8 cellular contexts compared by ENCODE assay signal in genomic region chr15:85704021-85704420, GRCh38.
DNase-seq lines count a peak whose midpoint lies in the region; ATAC-seq and TF ChIP-seq lines count a peak whose summit lies in the region.
"Had no signal": no experiment of that assay in that cellular context is flagged by ENCODE, and none has a peak within 500 bp of the region (broad histone marks: within the 10 kb centered on the region; RNA-seq: fewer than 3 reads in every experiment).

No MANE protein-coding gene starts in this region.

- peak overlapping the region; percentile 4; the same call in 1 of the 2 replicates for H3K4me3 ChIP-seq in GM23248

- no peaks in the 10 kb centered on the region for H3K9me3 Mint-ChIP-seq in activated B cell treated with CpG ODN at 0.5 μM for 24 hours
- H3K9me3 Mint-ChIP-seq in stimulated activated naive B cell treated with anti-CD40 and anti-IgM and Interleukin-4, amounts not matched to agents 10 μg/mL and 1 μg/mL and 100 μg/mL, for 72 hours: peaks cover 0 to 1% of the 10 kb centered on the region in 2 donors

- H3K79me2 ChIP-seq in GM23248 (ENCODE audit: insufficient read depth): peaks cover 41% of the 10 kb centered on the region

- peaks cover 52% of the 10 kb centered on the region for H3K4me1 ChIP-seq in GM23248 (ENCODE audit: insufficient read depth)
- no peaks in the 10 kb centered on the region for H3K4me1 ChIP-seq in foreskin keratinocyte

- H3K4me3 Mint-ChIP-seq in activated B cell treated with CpG ODN at 0.5 μM for 24 hours: peak overlapping the region; percentile 50
- H3K4me3 Mint-ChIP-seq in stimulated activated naive B cell treated with anti-CD40 and anti-IgM and Interleukin-4, amounts not matched to agents 10 μg/mL and 1 μg/mL and 100 μg/mL, for 72 hours: peak overlapping the region; percentile 41 to 48

- H3K4me1 Mint-ChIP-seq in activated B cell treated with CpG ODN at 0.5 μM for 24 hours: peaks cover 89% of the 10 kb centered on the region
- peaks cover 52 to 77% of the 10 kb centered on the region in 2 donors for H3K4me1 Mint-ChIP-seq in stimulated activated naive B cell treated with anti-CD40 and anti-IgM and Interleukin-4, amounts not matched to agents 10 μg/mL and 1 μg/mL and 100 μg/mL, for 72 hours

- CTCF ChIA-PET in activated B cell treated with CpG ODN at 0.5 μM for 24 hours (lab: Charles Lee): interaction anchor here (1.1 kb wide), 1 partner anchor 407 kb away, joined by 3 read pairs; no protein-coding TSS in a partner anchor

- POLR2A ChIA-PET in activated B cell treated with CpG ODN at 0.5 μM for 24 hours (lab: Charles Lee): interaction anchor here (0.5 to 9.1 kb wide), 3 partner anchors 8 to 138 kb away, joined by 3 to 298 read pairs (median 4); no protein-coding TSS in a partner anchor

- H3K9me3 ChIP-seq in GM23248 (ENCODE audit: low read depth): no peaks in the 10 kb centered on the region

- peaks cover 56% of the 10 kb centered on the region for H3F3A ChIP-seq in GM23248 (ENCODE audit: insufficient read depth)

- H3K27ac Mint-ChIP-seq in activated B cell treated with CpG ODN at 0.5 μM for 24 hours: peak overlapping the region; percentile 89
- peak overlapping the region; percentile 63 for H3K27ac Mint-ChIP-seq in stimulated activated naive B cell treated with anti-CD40 and anti-IgM and Interleukin-4, amounts not matched to agents 10 μg/mL and 1 μg/mL and 100 μg/mL, for 72 hours

- in situ Hi-C loops in GM23248 (cut with MboI): no loop called here

- H3K36me3 Mint-ChIP-seq in activated B cell treated with CpG ODN at 0.5 μM for 24 hours (ENCODE audit: low read depth): peaks cover 52% of the 10 kb centered on the region
- peaks cover 30 to 37% of the 10 kb centered on the region in 2 donors for H3K36me3 Mint-ChIP-seq in stimulated activated naive B cell treated with anti-CD40 and anti-IgM and Interleukin-4, amounts not matched to agents 10 μg/mL and 1 μg/mL and 100 μg/mL, for 72 hours

- H3K27me3 ChIP-seq in GM23248 (replicated peaks; ENCODE audit: insufficient read depth) (no peaks in the 10 kb centered on the region), foreskin keratinocyte (no peaks in the 10 kb centered on the region)

- no peak overlapping the region for H2AFZ ChIP-seq in GM23248

- peak overlapping the region; percentile 52 for H3K9ac ChIP-seq in GM23248

- no peaks in the 10 kb centered on the region for H3K27me3 Mint-ChIP-seq in activated B cell treated with CpG ODN at 0.5 μM for 24 hours
- no peaks in the 10 kb centered on the region for H3K27me3 Mint-ChIP-seq in stimulated activated naive B cell treated with anti-CD40 and anti-IgM and Interleukin-4, amounts not matched to agents 10 μg/mL and 1 μg/mL and 100 μg/mL, for 72 hours

- no peak for ATAC-seq in activated B cell treated with CpG ODN at 0.5 μM for 24 hours (ENCODE audit: low read depth)
- peak; percentile 29 for ATAC-seq in foreskin keratinocyte
- ATAC-seq in stimulated activated naive B cell treated with anti-CD40 and anti-IgM and Interleukin-4, amounts not matched to agents 10 μg/mL and 1 μg/mL and 100 μg/mL, for 72 hours (replicated peaks): peak; percentile 35 to 43
- no peak for ATAC-seq in GM18498 (IDR thresholded peaks at IDR 0.05; ENCODE audit: unreplicated experiment)

- no peaks in the 10 kb centered on the region for H4K20me1 ChIP-seq in GM23248 (ENCODE audit: insufficient read depth)

- 66 to 71% methylated on average over 3 of the region's 3 CpGs for WGBS in GM23248 (ENCODE audit: low coverage in 1 of 2, low lambda C conversion rate in 2 of 2, missing lambda C conversion rate in 2 of 2), 2 experiments

- intact Hi-C loops in activated B cell treated with CpG ODN at 0.5 μM for 24 hours (cut with micrococcal nuclease): loop anchor here (5.0 to 10.0 kb wide), 3 partner anchors 162 to 297 kb away; no protein-coding TSS in a partner anchor

- no peak for TF ChIP-seq CTCF in activated B cell treated with CpG ODN at 0.5 μM for 24 hours (IDR thresholded peaks at IDR 0.05)
- no peak for TF ChIP-seq CTCF in foreskin keratinocyte (conservative IDR thresholded peaks at IDR 0.05)
- TF ChIP-seq CTCF in GM10266 (IDR thresholded peaks at IDR 0.05; ENCODE audit: control insufficient read depth, insufficient read depth, low read depth, missing control alignments): no peak

- H3K4me2 ChIP-seq in GM23248 (ENCODE audit: unreplicated experiment): peak overlapping the region; percentile 49

- no peaks in the 10 kb centered on the region for H3K36me3 ChIP-seq in GM23248 (ENCODE audit: low read depth)

- H3K9me2 ChIP-seq in GM23248 (ENCODE audit: insufficient read depth): no peaks in the 10 kb centered on the region

- peak overlapping the region; percentile 82 for H3K27ac ChIP-seq in GM23248
- H3K27ac ChIP-seq in foreskin keratinocyte: no peak overlapping the region

- peak; percentile 67 for DNase-seq in GM23248
- DNase-seq in activated B cell treated with CpG ODN at 0.5 μM for 24 hours: no peak
- DNase-seq in foreskin keratinocyte: no peak
- DNase-seq in stimulated activated naive B cell treated with anti-CD40 and anti-IgM and Interleukin-4, amounts not matched to agents 10 μg/mL and 1 μg/mL and 100 μg/mL, for 72 hours: no peak
- no peak for DNase-seq in DMS53 (lab: John Stamatoyannopoulos, UW)
- no peak for DNase-seq in GM10266 (ENCODE audit: extremely low spot score)
- DNase-seq: MM.1S had no signal

Comparison
In these comparisons a context has a peak if more than half of its experiments do, and no peak if none do; other contexts are left out.
1. ATAC-seq: peak in foreskin keratinocyte (single experiment) and stimulated activated naive B cell treated with anti-CD40 and anti-IgM and Interleukin-4, amounts not matched to agents 10 μg/mL and 1 μg/mL and 100 μg/mL, for 72 hours (2 of 2); none in activated B cell treated with CpG ODN at 0.5 μM for 24 hours (single experiment) and GM18498 (single experiment).